Comparison of ENCODE assay signal across 9 cellular contexts in genomic region chr12:40225984-40226602, GRCh38. TPM values are rescaled to one million over a fixed set of nuclear protein-coding genes. Genes with fewer than 3 reads are reported as not detected.
A peak's percentile ranks its signal among the peaks of the same experiment; 100 is the strongest.
DNase-seq lines count a peak whose midpoint lies in the region; ATAC-seq and TF ChIP-seq lines count a peak whose summit lies in the region.
"Had no signal": no experiment of that assay in that cellular context is flagged by ENCODE, and none has a peak within 500 bp of the region (broad histone marks: within the 10 kb centered on the region; RNA-seq: fewer than 3 reads in every experiment).

No MANE protein-coding gene starts in this region.

- TF ChIP-seq CTCF in adrenal gland (IDR thresholded peaks at IDR 0.05) = no peak

- TF ChIP-seq POLR2A in adrenal gland (IDR thresholded peaks at IDR 0.05) = no peak

- H3K9me3 ChIP-seq in adrenal gland (replicated peaks in 1 of 3) = no peaks in the 10 kb centered on the region
- H3K9me3 ChIP-seq: SJSA1 had no signal

- DNase-seq in GM19238 (ENCODE audit: insufficient read length, low spot score) (peak; percentile 35), adrenal gland (no peak), DMS153 treated with DMSO at 0.1 percent for 48 hours (lab: John Stamatoyannopoulos, UW; ENCODE audit: unreplicated experiment) (no peak), SW480 (ENCODE audit: low spot score) (no peak), NCI-H526 treated with DMSO at 0.1 percent for 48 hours (lab: John Stamatoyannopoulos, UW) (no peak), globus pallidus (ENCODE audit: low spot score) (no peak)

- no peak overlapping the region for H3K9ac ChIP-seq in rectal smooth muscle tissue (ENCODE audit: low read length)

- peaks cover 14 to 24% of the 10 kb centered on the region in 2 donors for H3K4me1 ChIP-seq in adrenal gland (replicated peaks in 1 of 2)
- no peaks in the 10 kb centered on the region for H3K4me1 ChIP-seq in rectal smooth muscle tissue (ENCODE audit: control insufficient read depth, insufficient read depth, low read length)

- H3K27ac ChIP-seq in adrenal gland (peak overlapping the region in 4 of 5 donors; percentile 89 to 96 (median 96)), rectal smooth muscle tissue (ENCODE audit: low read depth, low read length) (peak overlapping the region; percentile 97)
- H3K27ac ChIP-seq: SJSA1 had no signal

- WGBS in adrenal gland, 4 donors = 16 to 38% (median 20%) methylated on average over 1 of the region's 1 CpG

- intact Hi-C loops in adrenal gland (cut with DNase I) = loop anchor here in 1 of 2 donors (10.0 kb wide), 1 partner anchor 71 kb away; no protein-coding TSS in a partner anchor

- peak; percentile 47 for ATAC-seq in HG03045 (IDR thresholded peaks at IDR 0.05; ENCODE audit: unreplicated experiment)

- H3K4me3 ChIP-seq in adrenal gland = peak overlapping the region in 1 of 4 donors; percentile 78
- H3K4me3 ChIP-seq in rectal smooth muscle tissue (ENCODE audit: low read length) = peak overlapping the region; percentile 86
- H3K4me3 ChIP-seq: SJSA1 had no signal

- no peaks in the 10 kb centered on the region for H3K36me3 ChIP-seq in adrenal gland (replicated peaks in 1 of 2)
- H3K36me3 ChIP-seq in rectal smooth muscle tissue (ENCODE audit: control insufficient read depth, insufficient read depth, low read length) = no peaks in the 10 kb centered on the region
- H3K36me3 ChIP-seq: SJSA1 had no signal

- H3K27me3 ChIP-seq in adrenal gland = no peaks in the 10 kb centered on the region
- no peaks in the 10 kb centered on the region for H3K27me3 ChIP-seq in rectal smooth muscle tissue (ENCODE audit: control insufficient read depth, insufficient read depth, low read length)

RNA-seq across cellular contexts. Expression of gene LRRK2, which starts 1.3 kb away (rescaled TPM):
- 10 to 100 TPM in 6 of 8 donors, 1 to 10 TPM in 2; 7.9 to 21.0 (median 13.4) TPM for total RNA-seq in adrenal gland
- 1 to 10 TPM; 2.6 to 7.0 (median 4.2) TPM for polyA plus RNA-seq in adrenal gland
